Comparison of ENCODE assay signal across 33 cellular contexts in genomic region chrX:14702145-14702544, GRCh38.
"Had no signal": no experiment of that assay in that cellular context is flagged by ENCODE, and none has a peak within 500 bp of the region (broad histone marks: within the 10 kb centered on the region; RNA-seq: fewer than 3 reads in every experiment).

No MANE protein-coding gene starts in this region.

- H3K27me3 ChIP-seq: adrenal gland, ascending aorta, body of pancreas, brain microvascular endothelial cell, cardiac muscle cell had no signal

- H3K36me3 ChIP-seq: adrenal gland, ascending aorta, brain microvascular endothelial cell, breast epithelium, cardiac muscle cell had no signal

- H3K9me3 ChIP-seq: adrenal gland, ascending aorta, body of pancreas, breast epithelium had no signal

- H3K4me3 ChIP-seq: adrenal gland, ascending aorta, body of pancreas, breast epithelium, cardiac muscle cell had no signal

- DNase-seq: activated effector memory CD4-positive, alpha-beta T cell treated with anti-CD3 and anti-CD28 coated beads, Interleukin-2, amount 50 U/mL, for 16 hours; activated effector memory CD4-positive, alpha-beta T cell treated with Interleukin-2 at 50 U/mL for 16 hours; activated gamma-delta T cell; activated gamma-delta T cell treated with Interleukin-2 at 50 U/mL for 16 hours; activated naive CD4-positive, alpha-beta T cell; activated naive CD4-positive, alpha-beta T cell treated with anti-CD3 and anti-CD28 coated beads for 36 hours; activated naive CD4-positive, alpha-beta T cell treated with anti-CD3 and anti-CD28 coated beads, Interleukin-2, amount 10 ng/mL, durations not matched to agents 7 days and 5 days; activated naive CD4-positive, alpha-beta T cell treated with anti-CD3 and anti-CD28 coated beads, Interleukin-2, amount 50 U/mL, for 16 hours; activated naive CD4-positive, alpha-beta T cell treated with Interleukin-2 at 50 U/mL for 16 hours; activated naive CD8-positive, alpha-beta T cell treated with anti-CD3 and anti-CD28 coated beads for 36 hours; activated naive CD8-positive, alpha-beta T cell treated with anti-CD3 and anti-CD28 coated beads, Interleukin-2, amount 10 ng/mL, durations not matched to agents 7 days and 5 days; activated naive CD8-positive, alpha-beta T cell treated with anti-CD3 and anti-CD28 coated beads, Interleukin-2, amount 50 U/mL, for 24 hours; activated T-cell treated with anti-CD3 and anti-CD28 coated beads, Interleukin-2, amount 50 U/mL, for 1 hour; activated T-cell treated with anti-CD3 and anti-CD28 coated beads, Interleukin-2, amount 50 U/mL, for 24 hours; activated T-cell treated with anti-CD3 and anti-CD28 coated beads, Interleukin-2, amount 50 U/mL, for 4 hours; activated T-cell treated with anti-CD3 and anti-CD28 coated beads, Interleukin-2, amount 50 U/mL, for 48 hours; activated T-cell treated with anti-CD3 and anti-CD28 coated beads, Interleukin-2, amount 50 U/mL, for 72 hours; adrenal gland; amniotic stem cell; amygdala; anterior cingulate cortex; aorta; body of pancreas; brain microvascular endothelial cell; caudate nucleus; central memory CD4-positive, alpha-beta T cell; cerebellar nuclear complex had no signal

- FAIRE-seq: bronchial epithelial cell had no signal

- H3K4me1 ChIP-seq: adrenal gland, ascending aorta, body of pancreas, breast epithelium had no signal

- ATAC-seq: activated naive CD4-positive, alpha-beta T cell treated with anti-CD3 and anti-CD28 coated beads, Interleukin-2, amount 50 U/mL, for 72 hours; activated naive CD8-positive, alpha-beta T cell treated with anti-CD3 and anti-CD28 coated beads, Interleukin-2, amount 50 U/mL, for 24 hours; activated T-cell treated with anti-CD3 and anti-CD28 coated beads, Interleukin-2, amount 50 U/mL, for 4 hours; activated T-cell treated with anti-CD3 and anti-CD28 coated beads, Interleukin-2, amount 50 U/mL, for 72 hours; activated T-helper 17 cell treated with anti-CD3 and anti-CD28 coated beads, Interleukin-2, amount 50 U/mL, for 72 hours; body of pancreas had no signal

- H3K27ac ChIP-seq: adrenal gland, ascending aorta, body of pancreas, brain microvascular endothelial cell, breast epithelium, cardiac muscle cell had no signal
